ENCODE assay signal across 26 cellular contexts in genomic region chr22:35830305-35830704, GRCh38.
"Had no signal": no experiment of that assay in that cellular context is flagged by ENCODE, and none has a peak within 500 bp of the region (broad histone marks: within the 10 kb centered on the region; RNA-seq: fewer than 3 reads in every experiment).

No MANE protein-coding gene starts in this region.

- H3K4me3 ChIP-seq: coronary artery, esophagus muscularis mucosa, heart right ventricle, lung, pancreas, right lobe of liver, thoracic aorta, tibial nerve, upper lobe of right lung, vagina had no signal

- H3K4me1 Mint-ChIP-seq: immature natural killer cell; memory B cell; natural killer cell; stimulated activated naive B cell treated with anti-CD40 and anti-IgM and Interleukin-4, amounts not matched to agents 10 μg/mL and 1 μg/mL and 100 μg/mL, for 72 hours had no signal

- H3K27me3 ChIP-seq: esophagus muscularis mucosa, foreskin keratinocyte, heart right ventricle, pancreas, right lobe of liver, tibial nerve, upper lobe of right lung, vagina had no signal

- H3K4me3 Mint-ChIP-seq: immature natural killer cell; memory B cell; natural killer cell; stimulated activated naive B cell treated with anti-CD40 and anti-IgM and Interleukin-4, amounts not matched to agents 10 μg/mL and 1 μg/mL and 100 μg/mL, for 72 hours; stimulated activated naive CD8-positive, alpha-beta T cell treated with anti-CD3 and anti-CD28 coated beads, Interleukin-15, Interleukin-2, amounts not matched to agents 100 ng/mL and 50 ng/mL, for 24 hours had no signal

- H3K27ac Mint-ChIP-seq: immature natural killer cell; memory B cell; natural killer cell; stimulated activated naive B cell treated with anti-CD40 and anti-IgM and Interleukin-4, amounts not matched to agents 10 μg/mL and 1 μg/mL and 100 μg/mL, for 72 hours; stimulated activated naive CD8-positive, alpha-beta T cell treated with anti-CD3 and anti-CD28 coated beads, Interleukin-15, Interleukin-2, amounts not matched to agents 100 ng/mL and 50 ng/mL, for 24 hours had no signal

- H3K9me3 Mint-ChIP-seq: immature natural killer cell; memory B cell; natural killer cell; stimulated activated naive B cell treated with anti-CD40 and anti-IgM and Interleukin-4, amounts not matched to agents 10 μg/mL and 1 μg/mL and 100 μg/mL, for 72 hours; stimulated activated naive CD8-positive, alpha-beta T cell treated with anti-CD3 and anti-CD28 coated beads, Interleukin-15, Interleukin-2, amounts not matched to agents 100 ng/mL and 50 ng/mL, for 24 hours had no signal

- FAIRE-seq: endothelial cell of umbilical vein, keratinocyte, pancreas, small intestine had no signal

- H3K36me3 Mint-ChIP-seq: immature natural killer cell; memory B cell; natural killer cell; stimulated activated naive B cell treated with anti-CD40 and anti-IgM and Interleukin-4, amounts not matched to agents 10 μg/mL and 1 μg/mL and 100 μg/mL, for 72 hours had no signal

- H3K27ac ChIP-seq: coronary artery, foreskin keratinocyte, heart right ventricle, pancreas, right lobe of liver, thoracic aorta, tibial nerve, upper lobe of right lung, vagina had no signal

- H3K36me3 ChIP-seq: esophagus muscularis mucosa, heart right ventricle, pancreas, right lobe of liver, thoracic aorta, tibial nerve, upper lobe of right lung, vagina had no signal

- ATAC-seq: foreskin keratinocyte; heart right ventricle; natural killer cell; pancreas; right lobe of liver; stimulated activated naive B cell treated with anti-CD40 and anti-IgM and Interleukin-4, amounts not matched to agents 10 μg/mL and 1 μg/mL and 100 μg/mL, for 72 hours; upper lobe of right lung had no signal

- DNase-seq: dermis blood vessel endothelial cell; effector memory CD4-positive, alpha-beta T cell; foreskin keratinocyte; glutamatergic neuron; heart right ventricle; hippocampal formation; immature natural killer cell; natural killer cell; occipital lobe; pancreas; right lobe of liver; small intestine; stimulated activated CD4-positive, alpha-beta T cell treated with anti-CD3 and anti-CD28 coated beads, Interleukin-15, amount 100 ng/mL, for 24 hours; stimulated activated CD4-positive, alpha-beta T cell treated with anti-CD3 and anti-CD28 coated beads, Interleukin-2, amount 100 ng/mL, for 48 hours; stimulated activated naive B cell treated with anti-CD40 and anti-IgM and Interleukin-4, amounts not matched to agents 10 μg/mL and 1 μg/mL and 100 μg/mL, for 72 hours; upper lobe of right lung had no signal

- H3K9me3 ChIP-seq: esophagus muscularis mucosa, heart right ventricle, pancreas, right lobe of liver, thoracic aorta, tibial nerve, upper lobe of right lung, vagina had no signal
